ENCODE assay signal across 28 cellular contexts in genomic region chr19:7558667-7559066, GRCh38. TPM values are rescaled to one million over a fixed set of nuclear protein-coding genes. Genes with fewer than 3 reads are reported as not detected.
DNase-seq lines count a peak whose midpoint lies in the region; ATAC-seq and TF ChIP-seq lines count a peak whose summit lies in the region.
"Had no signal": no experiment of that assay in that cellular context is flagged by ENCODE, and none has a peak within 500 bp of the region (broad histone marks: within the 10 kb centered on the region; RNA-seq: fewer than 3 reads in every experiment).

No MANE protein-coding gene starts in this region.

- TF ChIP-seq CTCF in GM10266 (IDR thresholded peaks at IDR 0.05; ENCODE audit: control insufficient read depth, insufficient read depth, low read depth, missing control alignments) (no peak), osteoblast (IDR thresholded peaks at IDR 0.05; ENCODE audit: extremely low read depth, low read depth, low read length) (no peak)

- no peak overlapping the region for H3K4me3 ChIP-seq in osteoblast (ENCODE audit: insufficient read depth, low read length)
- H3K4me3 ChIP-seq: A549; BLaER1; BLaER1 treated with 17β-estradiol and CSF1 and Interleukin-3, amounts not matched to agents 10 nM and 100 nM had no signal

- no peak for ATAC-seq in GM18907 (IDR thresholded peaks at IDR 0.05; ENCODE audit: unreplicated experiment)
- ATAC-seq: A549; CD8-positive, alpha-beta T cell had no signal

- no peaks in the 10 kb centered on the region for H3K9me3 ChIP-seq in osteoblast (ENCODE audit: low read depth, low read length)
- H3K9me3 ChIP-seq: A549, BE2C, Caco-2 had no signal

- H3K27me3 ChIP-seq in osteoblast (ENCODE audit: insufficient read depth, low read length), result no peaks in the 10 kb centered on the region
- H3K27me3 ChIP-seq: BE2C; BLaER1; BLaER1 treated with 17β-estradiol and CSF1 and Interleukin-3, amounts not matched to agents 10 nM and 100 nM had no signal

- no peak overlapping the region for H3K4me2 ChIP-seq in osteoblast (ENCODE audit: insufficient read depth, low read length)
- H3K4me2 ChIP-seq: A549; BLaER1; BLaER1 treated with 17β-estradiol and CSF1 and Interleukin-3, amounts not matched to agents 10 nM and 100 nM had no signal

- H2AFZ ChIP-seq in osteoblast (ENCODE audit: low read length), result no peak overlapping the region

- no peak overlapping the region for H3K27ac ChIP-seq in osteoblast (ENCODE audit: low read depth, low read length)
- H3K27ac ChIP-seq: 22Rv1; A549; BLaER1; BLaER1 treated with 17β-estradiol and CSF1 and Interleukin-3, amounts not matched to agents 10 nM and 100 nM; C4-2B had no signal

- H3K79me2 ChIP-seq in osteoblast (ENCODE audit: insufficient read depth, low read length), result no peaks in the 10 kb centered on the region

- DNase-seq in GM10266 (ENCODE audit: extremely low spot score), result peak; percentile 11
- DNase-seq in osteoblast (ENCODE audit: insufficient read length, low spot score, missing footprints), result peak; percentile 37
- no peak for DNase-seq in GM19240 (ENCODE audit: insufficient read length, low spot score)
- DNase-seq: 8988T; ACHN; AML-193; BE2C; C1 segment of cervical spinal cord; Caco-2; Calu3; CD4-positive, alpha-beta T cell; CD4-positive, CD25-positive, alpha-beta regulatory T cell; CD8-positive, alpha-beta memory T cell; CD8-positive, alpha-beta T cell; COR-L47; DMS 273 treated with DMSO at 0.1 percent for 48 hours; DMS153; DMS53; DMS79; DMS79 treated with DMSO at 0.1 percent for 48 hours; DND-41; EL had no signal

- H4K20me1 ChIP-seq in osteoblast (ENCODE audit: insufficient read depth, low read length), result peaks cover 3% of the 10 kb centered on the region

- H3K4me1 ChIP-seq in osteoblast (ENCODE audit: insufficient read depth, low read length), result no peaks in the 10 kb centered on the region
- H3K4me1 ChIP-seq: A549, BE2C, BLaER1, Caco-2 had no signal

- peaks cover 40% of the 10 kb centered on the region for H3K36me3 ChIP-seq in osteoblast (ENCODE audit: insufficient read depth, low read length)

RNA-seq across cellular contexts. Expression of gene PNPLA6, which starts 23.1 kb away (rescaled TPM):
- total RNA-seq in osteoblast, result 75.1 and 83.6 TPM in 2 replicates

RNA-seq across cellular contexts. Expression of gene MCOLN1, which starts 36.2 kb away (rescaled TPM):
- total RNA-seq in osteoblast, result 16.6 and 21.2 TPM in 2 replicates

RNA-seq across cellular contexts. Expression of gene CAMSAP3, which starts 37.0 kb away (rescaled TPM):
- not detected in 2 replicates for total RNA-seq in osteoblast
- total RNA-seq: CD4-positive, CD25-positive, alpha-beta regulatory T cell had no signal

RNA-seq across cellular contexts. Expression of gene ZNF358, which starts 42.8 kb away (rescaled TPM):
- 25.0 and 26.1 TPM in 2 replicates for total RNA-seq in osteoblast
